29 cellular contexts compared by ENCODE assay signal in genomic region chr15:93253656-93254055, GRCh38.
"Had no signal": no experiment of that assay in that cellular context is flagged by ENCODE, and none has a peak within 500 bp of the region (broad histone marks: within the 10 kb centered on the region; RNA-seq: fewer than 3 reads in every experiment).

No MANE protein-coding gene starts in this region.

- H3K4me3 ChIP-seq: adrenal gland, body of pancreas, gastrocnemius medialis, ovary, prostate gland, smooth muscle cell, uterus had no signal

- H3K9me3 ChIP-seq: adrenal gland, body of pancreas, gastrocnemius medialis, ovary, prostate gland, uterus had no signal

- ATAC-seq: body of pancreas; effector memory CD8-positive, alpha-beta T cell; gastrocnemius medialis; stimulated activated memory B cell treated with anti-CD40 and anti-IgM and Interleukin-4, amounts not matched to agents 10 μg/mL and 1 μg/mL and 100 μg/mL, for 72 hours; stimulated activated naive CD8-positive, alpha-beta T cell treated with anti-CD3 and anti-CD28 coated beads, Interleukin-15, amount 100 ng/mL, for 72 hours had no signal

- H3K27me3 ChIP-seq: adrenal gland, body of pancreas, gastrocnemius medialis, ovary, uterus had no signal

- H3K36me3 ChIP-seq: adrenal gland, gastrocnemius medialis, ovary, prostate gland, uterus had no signal

- DNase-seq: activated CD4-positive, alpha-beta T cell treated with anti-CD3 and anti-CD28 coated beads for 48 hours; activated CD4-positive, alpha-beta T cell treated with anti-CD3 and anti-CD28 coated beads, Interleukin-2, amount 50 U/mL, for 48 hours; activated CD8-positive, alpha-beta memory T cell treated with anti-CD3 and anti-CD28 coated beads for 24 hours; activated effector memory CD4-positive, alpha-beta T cell treated with Interleukin-2 at 50 U/mL for 16 hours; activated naive CD4-positive, alpha-beta T cell treated with Interleukin-2 at 50 U/mL for 16 hours; activated naive CD8-positive, alpha-beta T cell treated with anti-CD3 and anti-CD28 coated beads for 36 hours; adrenal gland; aorta; body of pancreas; cerebellar nuclear complex; cortex of kidney; effector memory CD8-positive, alpha-beta T cell; erythroblast; glutamatergic neuron; hippocampal formation; left cardiac atrium; naive B cell; ovary; retina; stimulated activated CD4-positive, alpha-beta T cell treated with anti-CD3 and anti-CD28 coated beads, Interleukin-1b, Interleukin-23, amount 100 ng/mL, for 48 hours; stimulated activated CD4-positive, alpha-beta T cell treated with anti-CD3 and anti-CD28 coated beads, Interleukin-4, amount 100 ng/mL, for 4 hours; stimulated activated CD8-positive, alpha-beta memory T cell treated with anti-CD3 and anti-CD28 coated beads, Interleukin-4, amount 100 ng/mL, for 48 hours; stimulated activated naive CD8-positive, alpha-beta T cell treated with anti-CD3 and anti-CD28 coated beads, Interleukin-15, amount 100 ng/mL, for 72 hours; substantia nigra; uterus had no signal

- H3K4me1 ChIP-seq: adrenal gland, body of pancreas, prostate gland, uterus had no signal

- H3K27ac ChIP-seq: adrenal gland, body of pancreas, gastrocnemius medialis, ovary, prostate gland, uterus had no signal
